ENCODE assay signal across 8 cellular contexts in genomic region chr10:14184841-14185500, GRCh38.
DNase-seq lines count a peak whose midpoint lies in the region; ATAC-seq and TF ChIP-seq lines count a peak whose summit lies in the region.

No MANE protein-coding gene starts in this region.

- peaks cover 57% of the 10 kb centered on the region for H3K27me3 Mint-ChIP-seq in activated naive CD4-positive, alpha-beta T cell treated with anti-CD3 and anti-CD28 coated beads, Interleukin-2, amount 10 ng/mL, durations not matched to agents 7 days and 5 days
- peaks cover 18% of the 10 kb centered on the region for H3K27me3 Mint-ChIP-seq in mesothelial cell of epicardium (ENCODE audit: low read depth)

- ATAC-seq in GM18870 (IDR thresholded peaks at IDR 0.05; ENCODE audit: unreplicated experiment), result peak; percentile 52
- peak; percentile 70 for ATAC-seq in HG02852 (IDR thresholded peaks at IDR 0.05; ENCODE audit: unreplicated experiment)

- DNase-seq in NCI-H510A (lab: John Stamatoyannopoulos, UW), result peak; percentile 12
- peak; percentile 74 for DNase-seq in activated naive CD4-positive, alpha-beta T cell treated with anti-CD3 and anti-CD28 coated beads, Interleukin-2, amount 10 ng/mL, durations not matched to agents 7 days and 5 days
- DNase-seq in mesothelial cell of epicardium (ENCODE audit: low spot score in 2 of 2, unreplicated experiment in 2 of 2), result no peak
- DNase-seq in RKO (ENCODE audit: low spot score), result no peak
- DNase-seq in tibial nerve (ENCODE audit: low spot score in 2 of 2), result no peak
- DNase-seq in mucosa of gallbladder (ENCODE audit: low spot score), result no peak

- H3K9me3 Mint-ChIP-seq in activated naive CD4-positive, alpha-beta T cell treated with anti-CD3 and anti-CD28 coated beads, Interleukin-2, amount 10 ng/mL, durations not matched to agents 7 days and 5 days, result no peaks in the 10 kb centered on the region
- no peaks in the 10 kb centered on the region for H3K9me3 Mint-ChIP-seq in mesothelial cell of epicardium

- H3K27me3 ChIP-seq in tibial nerve, result peaks cover 0 to 21% of the 10 kb centered on the region in 2 donors

- TF ChIP-seq CTCF in mesothelial cell of epicardium (IDR thresholded peaks at IDR 0.05; ENCODE audit: unreplicated experiment) (no peak), tibial nerve (IDR thresholded peaks at IDR 0.05) (no peak)

- H3K4me3 ChIP-seq in tibial nerve, result no peak overlapping the region

- CTCF ChIA-PET in activated naive CD4-positive, alpha-beta T cell treated with anti-CD3 and anti-CD28 coated beads, Interleukin-2, amount 10 ng/mL, durations not matched to agents 7 days and 5 days (lab: Charles Lee), result interaction anchor here (0.6 to 2.6 kb wide), 7 partner anchors 10 to 435 kb away, joined by 3 to 15 read pairs (median 4); no protein-coding TSS in a partner anchor

- no peaks in the 10 kb centered on the region for H3K4me1 ChIP-seq in tibial nerve

- TF ChIP-seq POLR2A in tibial nerve (IDR thresholded peaks at IDR 0.05), result no peak

- no peaks in the 10 kb centered on the region for H3K36me3 ChIP-seq in tibial nerve

- peak overlapping the region; percentile 62 for H3K4me3 Mint-ChIP-seq in activated naive CD4-positive, alpha-beta T cell treated with anti-CD3 and anti-CD28 coated beads, Interleukin-2, amount 10 ng/mL, durations not matched to agents 7 days and 5 days
- no peak overlapping the region for H3K4me3 Mint-ChIP-seq in mesothelial cell of epicardium

- no peak overlapping the region for H3K27ac ChIP-seq in tibial nerve

- 80 to 86% methylated on average over 13 of the region's 13 CpGs for WGBS in tibial nerve, 2 donors

- H3K27ac Mint-ChIP-seq in activated naive CD4-positive, alpha-beta T cell treated with anti-CD3 and anti-CD28 coated beads, Interleukin-2, amount 10 ng/mL, durations not matched to agents 7 days and 5 days, result peak overlapping the region; percentile 95
- H3K27ac Mint-ChIP-seq in mesothelial cell of epicardium, result peak overlapping the region; percentile 36

- H3K4me1 Mint-ChIP-seq in activated naive CD4-positive, alpha-beta T cell treated with anti-CD3 and anti-CD28 coated beads, Interleukin-2, amount 10 ng/mL, durations not matched to agents 7 days and 5 days, result peaks cover 36% of the 10 kb centered on the region
- peaks cover 6% of the 10 kb centered on the region for H3K4me1 Mint-ChIP-seq in mesothelial cell of epicardium

- no peaks in the 10 kb centered on the region for H3K9me3 ChIP-seq in tibial nerve

- no peak for TF ChIP-seq EP300 in tibial nerve (IDR thresholded peaks at IDR 0.05)

- H3K36me3 Mint-ChIP-seq in activated naive CD4-positive, alpha-beta T cell treated with anti-CD3 and anti-CD28 coated beads, Interleukin-2, amount 10 ng/mL, durations not matched to agents 7 days and 5 days, result peaks cover 4% of the 10 kb centered on the region
- no peaks in the 10 kb centered on the region for H3K36me3 Mint-ChIP-seq in mesothelial cell of epicardium

Comparison
In these comparisons a context has a peak if more than half of its experiments do, and no peak if none do; other contexts are left out.
1. DNase-seq: peak in NCI-H510A (single experiment) and activated naive CD4-positive, alpha-beta T cell treated with anti-CD3 and anti-CD28 coated beads, Interleukin-2, amount 10 ng/mL, durations not matched to agents 7 days and 5 days (single experiment); none in mesothelial cell of epicardium (0 of 2), RKO (single experiment), tibial nerve (0 of 2) and mucosa of gallbladder (single experiment).